1 cellular context compared by ENCODE assay signal in genomic region chr22:19970479-19971275, GRCh38.
TF ChIP-seq lines count a peak whose summit lies in the region.

No MANE protein-coding gene starts in this region.

TF ChIP-seq in HepG2, 621 proteins besides CTCF, POLR2A, EP300 and RAD21 (continued from another document):
- peak; percentile 55 for TF ChIP-seq ZNF747 (CRISPR knock-in tag; IDR thresholded peaks at IDR 0.05; ENCODE audit: borderline replicate concordance)
- TF ChIP-seq KMT2A (CRISPR knock-in tag; IDR thresholded peaks at IDR 0.05) = peak; percentile 57; the same call in 1 of the 2 replicates
- TF ChIP-seq USF2 (IDR thresholded peaks at IDR 0.05; ENCODE audit: low read depth, low read length) = no peak
- TF ChIP-seq USF2 (CRISPR knock-in tag; IDR thresholded peaks at IDR 0.05; ENCODE audit: borderline replicate concordance) = no peak; the same call in 1 of the 2 replicates
- TF ChIP-seq SIN3A (IDR thresholded peaks at IDR 0.05; ENCODE audit: borderline replicate concordance, low read depth, low read length) = peak; percentile 51; the same call in 1 of the 2 replicates
- no peak for TF ChIP-seq RFX1 (IDR thresholded peaks at IDR 0.05)
- no peak for TF ChIP-seq NFIC (IDR thresholded peaks at IDR 0.05; ENCODE audit: low read length)
- TF ChIP-seq SIX4 (CRISPR knock-in tag; IDR thresholded peaks at IDR 0.05) = 0 out of 2 replicates have a peak, but pooled peaks have one; percentile 30
- TF ChIP-seq BHLHE40 (IDR thresholded peaks at IDR 0.05; ENCODE audit: low read length) = peak; percentile 79
- peak; percentile 71; the same call in 1 of the 2 replicates for TF ChIP-seq CCDC6 (CRISPR knock-in tag; IDR thresholded peaks at IDR 0.05)
- peak; percentile 53 for TF ChIP-seq POLR2AphosphoS5 (IDR thresholded peaks at IDR 0.05; ENCODE audit: low read depth, low read length)
- TF ChIP-seq ZNF317 (CRISPR knock-in tag; IDR thresholded peaks at IDR 0.05) = peak; percentile 66
- TF ChIP-seq PLRG1 (conservative IDR thresholded peaks at IDR 0.05) = no peak
- TF ChIP-seq SMAD3 (CRISPR knock-in tag; IDR thresholded peaks at IDR 0.05) = peak; percentile 80; the same call in 1 of the 2 replicates
- TF ChIP-seq MYNN (CRISPR knock-in tag; IDR thresholded peaks at IDR 0.05; ENCODE audit: low read depth) = no peak
- TF ChIP-seq ZNF431 (CRISPR knock-in tag; IDR thresholded peaks at IDR 0.05; ENCODE audit: borderline replicate concordance, low read depth) = no peak
- TF ChIP-seq, protein P1, sequence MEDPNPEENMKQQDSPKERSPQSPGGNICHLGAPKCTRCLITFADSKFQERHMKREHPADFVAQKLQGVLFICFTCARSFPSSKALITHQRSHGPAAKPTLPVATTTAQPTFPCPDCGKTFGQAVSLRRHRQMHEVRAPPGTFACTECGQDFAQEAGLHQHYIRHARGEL (CRISPR knock-in tag; IDR thresholded peaks at IDR 0.05) = no peak
- peak; percentile 91 for TF ChIP-seq HNF4G (IDR thresholded peaks at IDR 0.05; ENCODE audit: borderline replicate concordance, low read depth, low read length)
- TF ChIP-seq HNF4G (CRISPR knock-in tag; IDR thresholded peaks at IDR 0.05; ENCODE audit: borderline replicate concordance, low read depth) = peak; percentile 99
- TF ChIP-seq GPN1 (CRISPR knock-in tag; IDR thresholded peaks at IDR 0.05; ENCODE audit: borderline replicate concordance) = no peak
- TF ChIP-seq ZNF205 (CRISPR knock-in tag; IDR thresholded peaks at IDR 0.05) = 0 out of 2 replicates have a peak, but pooled peaks have one; percentile 72
- no peak for TF ChIP-seq NPAS2 (CRISPR knock-in tag; IDR thresholded peaks at IDR 0.05; ENCODE audit: borderline replicate concordance)
- 0 out of 2 replicates have a peak, but pooled peaks have one; percentile 14 for TF ChIP-seq SNAI1 (CRISPR knock-in tag; IDR thresholded peaks at IDR 0.05; ENCODE audit: borderline replicate concordance)
- TF ChIP-seq, protein P2, sequence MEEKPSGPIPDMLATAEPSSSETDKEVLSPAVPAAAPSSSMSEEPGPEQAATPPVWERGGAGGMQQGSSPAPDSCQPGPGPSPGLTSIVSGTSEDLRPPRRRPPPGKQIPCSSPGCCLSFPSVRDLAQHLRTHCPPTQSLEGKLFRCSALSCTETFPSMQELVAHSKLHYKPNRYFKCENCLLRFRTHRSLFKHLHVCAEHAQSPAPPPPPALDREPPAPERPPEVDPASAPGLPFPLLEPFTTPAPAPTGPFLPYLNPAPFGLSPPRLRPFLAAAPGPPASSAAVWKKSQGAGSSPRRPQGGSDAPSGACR (CRISPR knock-in tag; IDR thresholded peaks at IDR 0.05) = peak; percentile 25; the same call in 1 of the 2 replicates
- peak; percentile 55; the same call in 1 of the 2 replicates for TF ChIP-seq NFKB2 (CRISPR knock-in tag; IDR thresholded peaks at IDR 0.05; ENCODE audit: borderline replicate concordance)
- peak; percentile 86 for TF ChIP-seq ZBTB25 (CRISPR knock-in tag; IDR thresholded peaks at IDR 0.05)
- no peak; the same call in 1 of the 2 replicates for TF ChIP-seq ZBTB21 (CRISPR knock-in tag; IDR thresholded peaks at IDR 0.05)
- TF ChIP-seq KDM5A (IDR thresholded peaks at IDR 0.05; ENCODE audit: borderline replicate concordance, low read length) = no peak
- 0 out of 2 replicates have a peak, but pooled peaks have one; percentile 23 for TF ChIP-seq MZF1 (CRISPR knock-in tag; IDR thresholded peaks at IDR 0.05; ENCODE audit: borderline replicate concordance)
- TF ChIP-seq ADNP (CRISPR knock-in tag; IDR thresholded peaks at IDR 0.05) = no peak
- no peak for TF ChIP-seq GLMP (CRISPR knock-in tag; IDR thresholded peaks at IDR 0.05; ENCODE audit: borderline replicate concordance)
- TF ChIP-seq, protein P3, sequence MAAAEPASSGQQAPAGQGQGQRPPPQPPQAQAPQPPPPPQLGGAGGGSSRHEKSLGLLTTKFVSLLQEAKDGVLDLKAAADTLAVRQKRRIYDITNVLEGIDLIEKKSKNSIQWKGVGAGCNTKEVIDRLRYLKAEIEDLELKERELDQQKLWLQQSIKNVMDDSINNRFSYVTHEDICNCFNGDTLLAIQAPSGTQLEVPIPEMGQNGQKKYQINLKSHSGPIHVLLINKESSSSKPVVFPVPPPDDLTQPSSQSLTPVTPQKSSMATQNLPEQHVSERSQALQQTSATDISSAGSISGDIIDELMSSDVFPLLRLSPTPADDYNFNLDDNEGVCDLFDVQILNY (CRISPR knock-in tag; conservative IDR thresholded peaks at IDR 0.05) = 0 out of 2 replicates have a peak, but pooled peaks have one; percentile 31
- no peak for TF ChIP-seq ZUFSP (CRISPR knock-in tag; IDR thresholded peaks at IDR 0.05; ENCODE audit: borderline replicate concordance)
- TF ChIP-seq ZNF543 (CRISPR knock-in tag; IDR thresholded peaks at IDR 0.05) = no peak
- peak; percentile 85 for TF ChIP-seq SALL1 (CRISPR knock-in tag; IDR thresholded peaks at IDR 0.05)
- TF ChIP-seq NR2F6 (IDR thresholded peaks at IDR 0.05) = peak; percentile 91
- TF ChIP-seq NR2F6 (CRISPR knock-in tag; IDR thresholded peaks at IDR 0.05) = peak; percentile 98
- peak; percentile 98 for TF ChIP-seq ZBTB38 (CRISPR knock-in tag; IDR thresholded peaks at IDR 0.05)
- TF ChIP-seq TARDBP (CRISPR knock-in tag; IDR thresholded peaks at IDR 0.05) = peak; percentile 98
- no peak for TF ChIP-seq ZNF296 (CRISPR knock-in tag; conservative IDR thresholded peaks at IDR 0.05)
- TF ChIP-seq NR2F1 (CRISPR knock-in tag; IDR thresholded peaks at IDR 0.05) = peak; percentile 78 to 96; a peak in 3 of 4 replicates
- TF ChIP-seq MEF2D (CRISPR knock-in tag; IDR thresholded peaks at IDR 0.05) = peak; percentile 91
- TF ChIP-seq, protein P4, sequence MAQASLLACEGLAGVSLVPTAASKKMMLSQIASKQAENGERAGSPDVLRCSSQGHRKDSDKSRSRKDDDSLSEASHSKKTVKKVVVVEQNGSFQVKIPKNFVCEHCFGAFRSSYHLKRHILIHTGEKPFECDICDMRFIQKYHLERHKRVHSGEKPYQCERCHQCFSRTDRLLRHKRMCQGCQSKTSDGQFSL (CRISPR knock-in tag; IDR thresholded peaks at IDR 0.05) = peak; percentile 92
- peak; percentile 35; the same call in 1 of the 2 replicates for TF ChIP-seq ZNF768 (CRISPR knock-in tag; IDR thresholded peaks at IDR 0.05)
- peak; percentile 96 for TF ChIP-seq RARA (CRISPR knock-in tag; IDR thresholded peaks at IDR 0.05)
- peak; percentile 17; the same call in 1 of the 2 replicates for TF ChIP-seq ARID4A (CRISPR knock-in tag; IDR thresholded peaks at IDR 0.05; ENCODE audit: borderline replicate concordance)
- no peak for TF ChIP-seq TCF12 (IDR thresholded peaks at IDR 0.05)
- 0 out of 2 replicates have a peak, but pooled peaks have one; percentile 61 for TF ChIP-seq TCF12 (CRISPR knock-in tag; IDR thresholded peaks at IDR 0.05)
- peak; percentile 84 for TF ChIP-seq HDAC2 (CRISPR knock-in tag; IDR thresholded peaks at IDR 0.05)
- TF ChIP-seq CBX5 (CRISPR knock-in tag; IDR thresholded peaks at IDR 0.05; ENCODE audit: borderline replicate concordance) = 0 out of 2 replicates have a peak, but pooled peaks have one; percentile 38
- 0 out of 2 replicates have a peak, but pooled peaks have one; percentile 83 for TF ChIP-seq ZNF557 (CRISPR knock-in tag; IDR thresholded peaks at IDR 0.05)
- TF ChIP-seq, protein P5, sequence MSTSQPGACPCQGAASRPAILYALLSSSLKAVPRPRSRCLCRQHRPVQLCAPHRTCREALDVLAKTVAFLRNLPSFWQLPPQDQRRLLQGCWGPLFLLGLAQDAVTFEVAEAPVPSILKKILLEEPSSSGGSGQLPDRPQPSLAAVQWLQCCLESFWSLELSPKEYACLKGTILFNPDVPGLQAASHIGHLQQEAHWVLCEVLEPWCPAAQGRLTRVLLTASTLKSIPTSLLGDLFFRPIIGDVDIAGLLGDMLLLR (CRISPR knock-in tag; IDR thresholded peaks at IDR 0.05) = no peak
- TF ChIP-seq SMARCC2 (IDR thresholded peaks at IDR 0.05) = no peak
- peak; percentile 41; the same call in 1 of the 2 replicates for TF ChIP-seq DNMT1 (CRISPR knock-in tag; IDR thresholded peaks at IDR 0.05)
- no peak for TF ChIP-seq ATRX (CRISPR knock-in tag; IDR thresholded peaks at IDR 0.05; ENCODE audit: borderline replicate concordance)
- TF ChIP-seq MIXL1 (CRISPR knock-in tag; IDR thresholded peaks at IDR 0.05) = 0 out of 2 replicates have a peak, but pooled peaks have one; percentile 47
- no peak for TF ChIP-seq KLF15 (CRISPR knock-in tag; IDR thresholded peaks at IDR 0.05; ENCODE audit: borderline replicate concordance)
- TF ChIP-seq KAT7 (CRISPR knock-in tag; IDR thresholded peaks at IDR 0.05; ENCODE audit: borderline replicate concordance) = no peak
